ENCODE assay signal across 2 cellular contexts in the genomic region with DNA sequence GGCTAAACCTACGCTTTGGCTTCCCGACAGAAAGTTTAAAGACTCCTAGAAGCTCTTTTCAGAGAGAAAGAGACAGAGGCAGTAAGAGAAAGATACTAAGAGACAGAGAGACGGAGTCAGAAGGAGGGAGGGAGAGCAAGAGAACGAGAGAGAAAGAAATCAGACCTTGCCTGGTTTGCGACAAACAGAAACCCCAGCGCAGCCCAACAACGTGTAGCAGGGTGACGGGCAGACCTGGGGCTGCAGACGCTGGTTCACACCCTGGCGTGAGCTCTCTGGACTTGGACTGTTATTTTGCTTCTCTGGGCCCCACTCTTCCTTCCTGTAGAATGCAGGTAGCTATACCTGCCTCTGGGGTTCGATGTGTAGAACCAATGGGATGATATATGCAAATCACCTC.
TF ChIP-seq lines count a peak whose summit lies in the region.

No MANE protein-coding gene starts in this region.

TF ChIP-seq in A549, 52 proteins besides CTCF, POLR2A, EP300 and RAD21:
- TF ChIP-seq, protein P1, sequence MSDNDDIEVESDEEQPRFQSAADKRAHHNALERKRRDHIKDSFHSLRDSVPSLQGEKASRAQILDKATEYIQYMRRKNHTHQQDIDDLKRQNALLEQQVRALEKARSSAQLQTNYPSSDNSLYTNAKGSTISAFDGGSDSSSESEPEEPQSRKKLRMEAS (IDR thresholded peaks at IDR 0.05) = no peak
- TF ChIP-seq ESRRA (IDR thresholded peaks at IDR 0.05; ENCODE audit: borderline replicate concordance, low read length) (no peak), KDM5A (IDR thresholded peaks at IDR 0.05) (no peak), HOXB13 (CRISPR knock-in tag; IDR thresholded peaks at IDR 0.05; ENCODE audit: low read depth) (no peak), MAFK (IDR thresholded peaks at IDR 0.05; ENCODE audit: partially characterized antibody) (no peak), FOSB (CRISPR knock-in tag; IDR thresholded peaks at IDR 0.05) (no peak), JUN (IDR thresholded peaks at IDR 0.05) (no peak), JUNB (IDR thresholded peaks at IDR 0.05) (no peak), CHD4 (IDR thresholded peaks at IDR 0.05; ENCODE audit: borderline replicate concordance) (no peak), RARB (CRISPR knock-in tag; IDR thresholded peaks at IDR 0.05) (no peak), RFX5 (IDR thresholded peaks at IDR 0.05) (no peak), ZC3H11A (IDR thresholded peaks at IDR 0.05) (no peak)
- TF ChIP-seq, protein P2, sequence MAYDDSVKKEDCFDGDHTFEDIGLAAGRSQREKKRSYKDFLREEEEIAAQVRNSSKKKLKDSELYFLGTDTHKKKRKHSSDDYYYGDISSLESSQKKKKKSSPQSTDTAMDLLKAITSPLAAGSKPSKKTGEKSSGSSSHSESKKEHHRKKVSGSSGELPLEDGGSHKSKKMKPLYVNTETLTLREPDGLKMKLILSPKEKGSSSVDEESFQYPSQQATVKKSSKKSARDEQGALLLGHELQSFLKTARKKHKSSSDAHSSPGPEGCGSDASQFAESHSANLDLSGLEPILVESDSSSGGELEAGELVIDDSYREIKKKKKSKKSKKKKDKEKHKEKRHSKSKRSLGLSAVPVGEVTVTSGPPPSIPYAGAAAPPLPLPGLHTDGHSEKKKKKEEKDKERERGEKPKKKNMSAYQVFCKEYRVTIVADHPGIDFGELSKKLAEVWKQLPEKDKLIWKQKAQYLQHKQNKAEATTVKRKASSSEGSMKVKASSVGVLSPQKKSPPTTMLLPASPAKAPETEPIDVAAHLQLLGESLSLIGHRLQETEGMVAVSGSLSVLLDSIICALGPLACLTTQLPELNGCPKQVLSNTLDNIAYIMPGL (CRISPR knock-in tag; IDR thresholded peaks at IDR 0.05; ENCODE audit: borderline replicate concordance) = no peak
- TF ChIP-seq, protein P3, sequence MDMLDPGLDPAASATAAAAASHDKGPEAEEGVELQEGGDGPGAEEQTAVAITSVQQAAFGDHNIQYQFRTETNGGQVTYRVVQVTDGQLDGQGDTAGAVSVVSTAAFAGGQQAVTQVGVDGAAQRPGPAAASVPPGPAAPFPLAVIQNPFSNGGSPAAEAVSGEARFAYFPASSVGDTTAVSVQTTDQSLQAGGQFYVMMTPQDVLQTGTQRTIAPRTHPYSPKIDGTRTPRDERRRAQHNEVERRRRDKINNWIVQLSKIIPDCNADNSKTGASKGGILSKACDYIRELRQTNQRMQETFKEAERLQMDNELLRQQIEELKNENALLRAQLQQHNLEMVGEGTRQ (IDR thresholded peaks at IDR 0.05) = no peak
- TF ChIP-seq, protein P4, sequence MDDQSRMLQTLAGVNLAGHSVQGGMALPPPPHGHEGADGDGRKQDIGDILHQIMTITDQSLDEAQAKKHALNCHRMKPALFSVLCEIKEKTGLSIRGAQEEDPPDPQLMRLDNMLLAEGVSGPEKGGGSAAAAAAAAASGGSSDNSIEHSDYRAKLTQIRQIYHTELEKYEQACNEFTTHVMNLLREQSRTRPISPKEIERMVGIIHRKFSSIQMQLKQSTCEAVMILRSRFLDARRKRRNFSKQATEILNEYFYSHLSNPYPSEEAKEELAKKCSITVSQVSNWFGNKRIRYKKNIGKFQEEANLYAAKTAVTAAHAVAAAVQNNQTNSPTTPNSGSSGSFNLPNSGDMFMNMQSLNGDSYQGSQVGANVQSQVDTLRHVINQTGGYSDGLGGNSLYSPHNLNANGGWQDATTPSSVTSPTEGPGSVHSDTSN (IDR thresholded peaks at IDR 0.05) = no peak
- TF ChIP-seq, protein P5, sequence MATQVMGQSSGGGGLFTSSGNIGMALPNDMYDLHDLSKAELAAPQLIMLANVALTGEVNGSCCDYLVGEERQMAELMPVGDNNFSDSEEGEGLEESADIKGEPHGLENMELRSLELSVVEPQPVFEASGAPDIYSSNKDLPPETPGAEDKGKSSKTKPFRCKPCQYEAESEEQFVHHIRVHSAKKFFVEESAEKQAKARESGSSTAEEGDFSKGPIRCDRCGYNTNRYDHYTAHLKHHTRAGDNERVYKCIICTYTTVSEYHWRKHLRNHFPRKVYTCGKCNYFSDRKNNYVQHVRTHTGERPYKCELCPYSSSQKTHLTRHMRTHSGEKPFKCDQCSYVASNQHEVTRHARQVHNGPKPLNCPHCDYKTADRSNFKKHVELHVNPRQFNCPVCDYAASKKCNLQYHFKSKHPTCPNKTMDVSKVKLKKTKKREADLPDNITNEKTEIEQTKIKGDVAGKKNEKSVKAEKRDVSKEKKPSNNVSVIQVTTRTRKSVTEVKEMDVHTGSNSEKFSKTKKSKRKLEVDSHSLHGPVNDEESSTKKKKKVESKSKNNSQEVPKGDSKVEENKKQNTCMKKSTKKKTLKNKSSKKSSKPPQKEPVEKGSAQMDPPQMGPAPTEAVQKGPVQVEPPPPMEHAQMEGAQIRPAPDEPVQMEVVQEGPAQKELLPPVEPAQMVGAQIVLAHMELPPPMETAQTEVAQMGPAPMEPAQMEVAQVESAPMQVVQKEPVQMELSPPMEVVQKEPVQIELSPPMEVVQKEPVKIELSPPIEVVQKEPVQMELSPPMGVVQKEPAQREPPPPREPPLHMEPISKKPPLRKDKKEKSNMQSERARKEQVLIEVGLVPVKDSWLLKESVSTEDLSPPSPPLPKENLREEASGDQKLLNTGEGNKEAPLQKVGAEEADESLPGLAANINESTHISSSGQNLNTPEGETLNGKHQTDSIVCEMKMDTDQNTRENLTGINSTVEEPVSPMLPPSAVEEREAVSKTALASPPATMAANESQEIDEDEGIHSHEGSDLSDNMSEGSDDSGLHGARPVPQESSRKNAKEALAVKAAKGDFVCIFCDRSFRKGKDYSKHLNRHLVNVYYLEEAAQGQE (IDR thresholded peaks at IDR 0.05) = no peak
- TF ChIP-seq, protein P6, sequence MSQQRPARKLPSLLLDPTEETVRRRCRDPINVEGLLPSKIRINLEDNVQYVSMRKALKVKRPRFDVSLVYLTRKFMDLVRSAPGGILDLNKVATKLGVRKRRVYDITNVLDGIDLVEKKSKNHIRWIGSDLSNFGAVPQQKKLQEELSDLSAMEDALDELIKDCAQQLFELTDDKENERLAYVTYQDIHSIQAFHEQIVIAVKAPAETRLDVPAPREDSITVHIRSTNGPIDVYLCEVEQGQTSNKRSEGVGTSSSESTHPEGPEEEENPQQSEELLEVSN (IDR thresholded peaks at IDR 0.05; ENCODE audit: borderline replicate concordance, low read depth) = no peak

TF ChIP-seq in GM23338, 12 proteins besides CTCF, POLR2A, EP300 and RAD21:
- no peak for TF ChIP-seq NANOG (IDR thresholded peaks at IDR 0.05; ENCODE audit: borderline replicate concordance)
- TF ChIP-seq CREB1 (CRISPR knock-in tag; IDR thresholded peaks at IDR 0.05; ENCODE audit: low read depth) = no peak
- no peak for TF ChIP-seq POLR2AphosphoS5 (IDR thresholded peaks at IDR 0.05; ENCODE audit: low read depth)
- TF ChIP-seq JUNB (IDR thresholded peaks at IDR 0.05; ENCODE audit: unreplicated experiment) = no peak
- no peak for TF ChIP-seq STAT1 (IDR thresholded peaks at IDR 0.05; ENCODE audit: unreplicated experiment)
- TF ChIP-seq ZNF331 (CRISPR knock-in tag; IDR thresholded peaks at IDR 0.05; ENCODE audit: low read depth) = no peak
- no peak for TF ChIP-seq EZH2 (IDR thresholded peaks at IDR 0.05; ENCODE audit: low read depth, unreplicated experiment)
- TF ChIP-seq, protein P7, sequence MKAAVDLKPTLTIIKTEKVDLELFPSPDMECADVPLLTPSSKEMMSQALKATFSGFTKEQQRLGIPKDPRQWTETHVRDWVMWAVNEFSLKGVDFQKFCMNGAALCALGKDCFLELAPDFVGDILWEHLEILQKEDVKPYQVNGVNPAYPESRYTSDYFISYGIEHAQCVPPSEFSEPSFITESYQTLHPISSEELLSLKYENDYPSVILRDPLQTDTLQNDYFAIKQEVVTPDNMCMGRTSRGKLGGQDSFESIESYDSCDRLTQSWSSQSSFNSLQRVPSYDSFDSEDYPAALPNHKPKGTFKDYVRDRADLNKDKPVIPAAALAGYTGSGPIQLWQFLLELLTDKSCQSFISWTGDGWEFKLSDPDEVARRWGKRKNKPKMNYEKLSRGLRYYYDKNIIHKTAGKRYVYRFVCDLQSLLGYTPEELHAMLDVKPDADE (IDR thresholded peaks at IDR 0.05) = no peak
- TF ChIP-seq, protein P5 (IDR thresholded peaks at IDR 0.05; ENCODE audit: unreplicated experiment) = no peak
- TF ChIP-seq, protein P8, sequence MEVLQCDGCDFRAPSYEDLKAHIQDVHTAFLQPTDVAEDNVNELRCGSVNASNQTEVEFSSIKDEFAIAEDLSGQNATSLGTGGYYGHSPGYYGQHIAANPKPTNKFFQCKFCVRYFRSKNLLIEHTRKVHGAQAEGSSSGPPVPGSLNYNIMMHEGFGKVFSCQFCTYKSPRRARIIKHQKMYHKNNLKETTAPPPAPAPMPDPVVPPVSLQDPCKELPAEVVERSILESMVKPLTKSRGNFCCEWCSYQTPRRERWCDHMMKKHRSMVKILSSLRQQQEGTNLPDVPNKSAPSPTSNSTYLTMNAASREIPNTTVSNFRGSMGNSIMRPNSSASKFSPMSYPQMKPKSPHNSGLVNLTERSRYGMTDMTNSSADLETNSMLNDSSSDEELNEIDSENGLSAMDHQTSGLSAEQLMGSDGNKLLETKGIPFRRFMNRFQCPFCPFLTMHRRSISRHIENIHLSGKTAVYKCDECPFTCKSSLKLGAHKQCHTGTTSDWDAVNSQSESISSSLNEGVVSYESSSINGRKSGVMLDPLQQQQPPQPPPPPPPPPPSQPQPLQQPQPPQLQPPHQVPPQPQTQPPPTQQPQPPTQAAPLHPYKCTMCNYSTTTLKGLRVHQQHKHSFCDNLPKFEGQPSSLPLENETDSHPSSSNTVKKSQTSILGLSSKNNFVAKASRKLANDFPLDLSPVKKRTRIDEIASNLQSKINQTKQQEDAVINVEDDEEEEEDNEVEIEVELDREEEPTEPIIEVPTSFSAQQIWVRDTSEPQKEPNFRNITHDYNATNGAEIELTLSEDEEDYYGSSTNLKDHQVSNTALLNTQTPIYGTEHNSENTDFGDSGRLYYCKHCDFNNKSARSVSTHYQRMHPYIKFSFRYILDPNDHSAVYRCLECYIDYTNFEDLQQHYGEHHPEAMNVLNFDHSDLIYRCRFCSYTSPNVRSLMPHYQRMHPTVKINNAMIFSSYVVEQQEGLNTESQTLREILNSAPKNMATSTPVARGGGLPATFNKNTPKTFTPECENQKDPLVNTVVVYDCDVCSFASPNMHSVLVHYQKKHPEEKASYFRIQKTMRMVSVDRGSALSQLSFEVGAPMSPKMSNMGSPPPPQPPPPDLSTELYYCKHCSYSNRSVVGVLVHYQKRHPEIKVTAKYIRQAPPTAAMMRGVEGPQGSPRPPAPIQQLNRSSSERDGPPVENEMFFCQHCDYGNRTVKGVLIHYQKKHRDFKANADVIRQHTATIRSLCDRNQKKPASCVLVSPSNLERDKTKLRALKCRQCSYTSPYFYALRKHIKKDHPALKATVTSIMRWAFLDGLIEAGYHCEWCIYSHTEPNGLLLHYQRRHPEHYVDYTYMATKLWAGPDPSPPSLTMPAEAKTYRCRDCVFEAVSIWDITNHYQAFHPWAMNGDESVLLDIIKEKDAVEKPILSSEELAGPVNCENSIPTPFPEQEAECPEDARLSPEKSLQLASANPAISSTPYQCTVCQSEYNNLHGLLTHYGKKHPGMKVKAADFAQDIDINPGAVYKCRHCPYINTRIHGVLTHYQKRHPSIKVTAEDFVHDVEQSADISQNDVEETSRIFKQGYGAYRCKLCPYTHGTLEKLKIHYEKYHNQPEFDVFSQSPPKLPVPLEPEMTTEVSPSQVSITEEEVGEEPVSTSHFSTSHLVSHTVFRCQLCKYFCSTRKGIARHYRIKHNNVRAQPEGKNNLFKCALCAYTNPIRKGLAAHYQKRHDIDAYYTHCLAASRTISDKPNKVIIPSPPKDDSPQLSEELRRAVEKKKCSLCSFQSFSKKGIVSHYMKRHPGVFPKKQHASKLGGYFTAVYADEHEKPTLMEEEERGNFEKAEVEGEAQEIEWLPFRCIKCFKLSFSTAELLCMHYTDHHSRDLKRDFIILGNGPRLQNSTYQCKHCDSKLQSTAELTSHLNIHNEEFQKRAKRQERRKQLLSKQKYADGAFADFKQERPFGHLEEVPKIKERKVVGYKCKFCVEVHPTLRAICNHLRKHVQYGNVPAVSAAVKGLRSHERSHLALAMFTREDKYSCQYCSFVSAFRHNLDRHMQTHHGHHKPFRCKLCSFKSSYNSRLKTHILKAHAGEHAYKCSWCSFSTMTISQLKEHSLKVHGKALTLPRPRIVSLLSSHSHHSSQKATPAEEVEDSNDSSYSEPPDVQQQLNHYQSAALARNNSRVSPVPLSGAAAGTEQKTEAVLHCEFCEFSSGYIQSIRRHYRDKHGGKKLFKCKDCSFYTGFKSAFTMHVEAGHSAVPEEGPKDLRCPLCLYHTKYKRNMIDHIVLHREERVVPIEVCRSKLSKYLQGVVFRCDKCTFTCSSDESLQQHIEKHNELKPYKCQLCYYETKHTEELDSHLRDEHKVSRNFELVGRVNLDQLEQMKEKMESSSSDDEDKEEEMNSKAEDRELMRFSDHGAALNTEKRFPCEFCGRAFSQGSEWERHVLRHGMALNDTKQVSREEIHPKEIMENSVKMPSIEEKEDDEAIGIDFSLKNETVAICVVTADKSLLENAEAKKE (CRISPR knock-in tag; IDR thresholded peaks at IDR 0.05) = no peak
- no peak for TF ChIP-seq ZNF114 (CRISPR knock-in tag; IDR thresholded peaks at IDR 0.05)
- no peak for TF ChIP-seq EZH2phosphoT487 (IDR thresholded peaks at IDR 0.05; ENCODE audit: unreplicated experiment)
